Comparison of ENCODE assay signal across 1 cellular context in genomic region chr5:135565256-135565655, GRCh38.
TF ChIP-seq lines count a peak whose summit lies in the region.

No MANE protein-coding gene starts in this region.

TF ChIP-seq in WTC11, 78 proteins besides CTCF, POLR2A, EP300 and RAD21 (continued from another document):
- TF ChIP-seq AFF4 (CRISPR knock-in tag; IDR thresholded peaks at IDR 0.05; ENCODE audit: borderline replicate concordance) = no peak
- no peak for TF ChIP-seq ZMAT4 (CRISPR knock-in tag; IDR thresholded peaks at IDR 0.05)
- TF ChIP-seq RELA (CRISPR knock-in tag; IDR thresholded peaks at IDR 0.05; ENCODE audit: borderline replicate concordance) = no peak
- TF ChIP-seq MYBL2 (CRISPR knock-in tag; IDR thresholded peaks at IDR 0.05) = no peak
- no peak for TF ChIP-seq KAT7 (CRISPR knock-in tag; IDR thresholded peaks at IDR 0.05; ENCODE audit: borderline replicate concordance)
- no peak for TF ChIP-seq ZNF671 (CRISPR knock-in tag; IDR thresholded peaks at IDR 0.05)
- TF ChIP-seq ARID4B (CRISPR knock-in tag; IDR thresholded peaks at IDR 0.05; ENCODE audit: borderline replicate concordance) = no peak
- TF ChIP-seq CREB1 (CRISPR knock-in tag; IDR thresholded peaks at IDR 0.05) = no peak
- no peak for TF ChIP-seq GRHL2 (CRISPR knock-in tag; IDR thresholded peaks at IDR 0.05; ENCODE audit: insufficient replicate concordance, severe bottlenecking)
- no peak for TF ChIP-seq ATF2 (CRISPR knock-in tag; IDR thresholded peaks at IDR 0.05; ENCODE audit: borderline replicate concordance, low read depth)
- TF ChIP-seq OVOL2 (CRISPR knock-in tag; IDR thresholded peaks at IDR 0.05; ENCODE audit: borderline replicate concordance) = no peak
- TF ChIP-seq ZNF416 (CRISPR knock-in tag; IDR thresholded peaks at IDR 0.05) = no peak
- TF ChIP-seq MAX (CRISPR knock-in tag; IDR thresholded peaks at IDR 0.05) = no peak
TF ChIP-seq in WTC11: peak in this region for 0.
